ENCODE assay signal across 19 cellular contexts in the genomic region with DNA sequence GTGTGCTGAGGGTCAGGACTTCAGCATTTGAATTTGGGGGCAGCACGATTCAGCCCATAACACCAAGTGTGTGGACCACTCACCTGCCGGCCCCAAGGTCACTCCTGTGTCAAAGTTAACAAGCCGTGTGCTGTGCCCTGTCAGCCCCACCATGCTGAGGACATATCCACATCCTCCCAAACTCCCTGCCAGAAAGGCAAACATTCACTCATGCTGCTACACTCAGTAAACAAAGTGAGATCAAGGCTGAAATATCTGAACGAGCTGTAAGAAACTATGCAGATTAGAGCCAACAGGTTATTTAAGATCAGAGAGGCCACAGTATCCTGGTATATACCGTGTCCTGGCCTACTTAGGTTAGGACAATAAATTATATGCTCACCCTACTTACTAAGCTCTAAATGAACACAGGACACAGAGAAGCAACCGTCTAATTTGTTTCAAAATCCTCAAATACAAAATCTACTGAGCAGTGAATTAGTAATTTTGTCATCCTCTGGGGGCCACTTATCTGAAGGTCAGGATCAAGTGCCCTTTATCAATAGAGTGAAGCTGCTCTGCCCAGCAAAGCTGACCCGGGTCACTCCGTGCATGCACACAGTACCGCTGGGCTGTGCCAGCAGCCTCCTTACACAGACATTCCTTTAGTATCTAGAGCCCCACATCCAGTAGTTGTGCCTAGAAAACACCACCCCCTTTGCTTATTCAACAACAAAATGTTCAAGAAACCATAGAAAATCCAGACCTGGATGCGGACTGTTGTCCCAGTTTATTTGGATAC. TPM values are rescaled to one million over a fixed set of nuclear protein-coding genes. Genes with fewer than 3 reads are reported as not detected.
DNase-seq lines count a peak whose midpoint lies in the region; ATAC-seq, FAIRE-seq and TF ChIP-seq lines count a peak whose summit lies in the region.
"Had no signal": no experiment of that assay in that cellular context is flagged by ENCODE, and none has a peak within 500 bp of the region (broad histone marks: within the 10 kb centered on the region; RNA-seq: fewer than 3 reads in every experiment).

No MANE protein-coding gene starts in this region.

- in situ Hi-C loops in HepG2 (cut with HindIII; ENCODE audit: extremely low pct_ligation_motif_present, low pct_unique_long_range_greater_than_20kb) = no loop called here

- no peak for DNase-seq in activated naive CD8-positive, alpha-beta T cell treated with anti-CD3 and anti-CD28 coated beads for 36 hours
- DNase-seq in T-helper 17 cell = no peak
- DNase-seq in HepG2 (ENCODE audit: low spot score) = peak; percentile 65
- no peak for DNase-seq in urothelium cell line (ENCODE audit: low spot score)
- DNase-seq in SW 1271 (lab: John Stamatoyannopoulos, UW) = no peak
- DNase-seq in adrenal gland = no peak
- DNase-seq: ACHN; activated CD4-positive, alpha-beta memory T cell treated with anti-CD3 and anti-CD28 coated beads, Interleukin-2, amount 10 ng/mL, durations not matched to agents 7 days and 5 days; cerebellar nuclear complex; foreskin keratinocyte; GF-D8; MG63; SK-N-SH; small intestine; upper lobe of left lung had no signal

- H3K27ac Mint-ChIP-seq in activated naive CD8-positive, alpha-beta T cell = peak overlapping the region; percentile 59
- no peak overlapping the region for H3K27ac Mint-ChIP-seq in activated naive CD8-positive, alpha-beta T cell treated with anti-CD3 and anti-CD28 coated beads for 36 hours
- peak overlapping the region; percentile 37 for H3K27ac Mint-ChIP-seq in T-helper 17 cell
- H3K27ac Mint-ChIP-seq: activated CD4-positive, alpha-beta memory T cell treated with anti-CD3 and anti-CD28 coated beads, Interleukin-2, amount 10 ng/mL, durations not matched to agents 7 days and 5 days; stimulated activated effector memory CD8-positive, alpha-beta T cell treated with anti-CD3 and anti-CD28 coated beads, Interleukin-12 subunit alpha, Interleukin-12 subunit beta, amount 100 ng/mL, for 72 hours had no signal

- H3K4me3 ChIP-seq in HepG2 (replicated peaks in 1 of 3; ENCODE audit: insufficient read depth in 1 of 3, low read depth in 2 of 3, low read length in 3 of 3) = no peak overlapping the region
- H3K4me3 ChIP-seq in adrenal gland = no peak overlapping the region
- H3K4me3 ChIP-seq: HAP-1, MG63, upper lobe of left lung had no signal

- FAIRE-seq in HepG2 (lab: Jason Lieb, UNC) (peak; percentile 69), urothelium cell line (lab: Jason Lieb, UNC) (peak; percentile 46)
- FAIRE-seq: small intestine had no signal

- peaks cover 76% of the 10 kb centered on the region for H3K4me1 Mint-ChIP-seq in activated naive CD8-positive, alpha-beta T cell (ENCODE audit: low read depth)
- peaks cover 51% of the 10 kb centered on the region for H3K4me1 Mint-ChIP-seq in activated naive CD8-positive, alpha-beta T cell treated with anti-CD3 and anti-CD28 coated beads for 36 hours
- peaks cover 46% of the 10 kb centered on the region for H3K4me1 Mint-ChIP-seq in T-helper 17 cell
- H3K4me1 Mint-ChIP-seq: activated CD4-positive, alpha-beta memory T cell treated with anti-CD3 and anti-CD28 coated beads, Interleukin-2, amount 10 ng/mL, durations not matched to agents 7 days and 5 days had no signal

- H3K27me3 ChIP-seq in HepG2 (ENCODE audit: control insufficient read depth in 1 of 2, insufficient read depth in 2 of 2, low read length in 2 of 2) (no peaks in the 10 kb centered on the region), adrenal gland (no peaks in the 10 kb centered on the region)
- H3K27me3 ChIP-seq: foreskin keratinocyte, MG63, upper lobe of left lung had no signal

- no peak overlapping the region for H3K9ac ChIP-seq in HepG2 (ENCODE audit: insufficient read depth, low read depth, low read length)
- H3K9ac ChIP-seq: SK-N-SH had no signal

- no peak overlapping the region for H3K4me3 Mint-ChIP-seq in activated naive CD8-positive, alpha-beta T cell
- no peak overlapping the region for H3K4me3 Mint-ChIP-seq in activated naive CD8-positive, alpha-beta T cell treated with anti-CD3 and anti-CD28 coated beads for 36 hours
- no peak overlapping the region for H3K4me3 Mint-ChIP-seq in T-helper 17 cell
- H3K4me3 Mint-ChIP-seq: activated CD4-positive, alpha-beta memory T cell treated with anti-CD3 and anti-CD28 coated beads, Interleukin-2, amount 10 ng/mL, durations not matched to agents 7 days and 5 days; stimulated activated effector memory CD8-positive, alpha-beta T cell treated with anti-CD3 and anti-CD28 coated beads, Interleukin-12 subunit alpha, Interleukin-12 subunit beta, amount 100 ng/mL, for 72 hours had no signal

- WGBS in HepG2 (ENCODE audit: low lambda C conversion rate) = 3% methylated on average over 10 of the region's 10 CpGs
- 71 to 85% (median 76%) methylated on average over 8 to 10 of the region's 10 CpGs for WGBS in adrenal gland, 4 donors

- H3K4me1 ChIP-seq in HepG2 (ENCODE audit: insufficient read depth, low read length) = peaks cover 27% of the 10 kb centered on the region
- no peaks in the 10 kb centered on the region for H3K4me1 ChIP-seq in adrenal gland (replicated peaks in 1 of 2)
- H3K4me1 ChIP-seq: foreskin keratinocyte, upper lobe of left lung had no signal

- TF ChIP-seq POLR2A in HepG2 (IDR thresholded peaks at IDR 0.05; ENCODE audit: insufficient read depth in 1 of 2, low read depth in 2 of 2, low read length in 2 of 2) (no peak), adrenal gland (IDR thresholded peaks at IDR 0.05) (no peak)

- intact Hi-C loops in HepG2 (cut with micrococcal nuclease; ENCODE audit: unreplicated experiment) (no loop called here), adrenal gland (cut with DNase I) (no loop called here)

- H3K36me3 Mint-ChIP-seq in activated naive CD8-positive, alpha-beta T cell = peaks cover 32% of the 10 kb centered on the region
- H3K36me3 Mint-ChIP-seq in activated naive CD8-positive, alpha-beta T cell treated with anti-CD3 and anti-CD28 coated beads for 36 hours = peaks cover 57% of the 10 kb centered on the region
- H3K36me3 Mint-ChIP-seq in T-helper 17 cell (ENCODE audit: low read depth) = peaks cover 8% of the 10 kb centered on the region
- H3K36me3 Mint-ChIP-seq: stimulated activated effector memory CD8-positive, alpha-beta T cell treated with anti-CD3 and anti-CD28 coated beads, Interleukin-12 subunit alpha, Interleukin-12 subunit beta, amount 100 ng/mL, for 72 hours had no signal

- BruUV-seq in HepG2 (replicated peaks; lab: Mats Ljungman, UMichigan) = no TSS peak

- H3K36me3 ChIP-seq in HepG2 (replicated peaks in 1 of 2; ENCODE audit: control insufficient read depth in 1 of 2, insufficient read depth in 2 of 2, low read length in 2 of 2) (no peaks in the 10 kb centered on the region), adrenal gland (replicated peaks in 1 of 2) (no peaks in the 10 kb centered on the region)
- H3K36me3 ChIP-seq: HAP-1, MG63, upper lobe of left lung had no signal

- H3K79me2 ChIP-seq in HepG2 (ENCODE audit: insufficient read depth, low read length) = no peaks in the 10 kb centered on the region

- H4K20me1 ChIP-seq in HepG2 (ENCODE audit: insufficient read depth, low read length) = no peaks in the 10 kb centered on the region

- no peak for TF ChIP-seq CTCF in HepG2 (CRISPR knock-in tag; IDR thresholded peaks at IDR 0.05)
- no peak for TF ChIP-seq CTCF in adrenal gland (IDR thresholded peaks at IDR 0.05)

- no peak overlapping the region for H2AFZ ChIP-seq in HepG2 (ENCODE audit: low read length)

- peaks cover 3% of the 10 kb centered on the region for H3K9me3 Mint-ChIP-seq in activated naive CD8-positive, alpha-beta T cell (ENCODE audit: low read depth)
- peaks cover 11% of the 10 kb centered on the region for H3K9me3 Mint-ChIP-seq in activated naive CD8-positive, alpha-beta T cell treated with anti-CD3 and anti-CD28 coated beads for 36 hours
- H3K9me3 Mint-ChIP-seq: stimulated activated effector memory CD8-positive, alpha-beta T cell treated with anti-CD3 and anti-CD28 coated beads, Interleukin-12 subunit alpha, Interleukin-12 subunit beta, amount 100 ng/mL, for 72 hours had no signal

- CTCF ChIA-PET in HepG2 (lab: Yijun Ruan, JAX; ENCODE audit: low intra/inter-chr PET ratio, low total read pairs) = no interaction called here

- POLR2A ChIA-PET in HepG2 (lab: Yijun Ruan, JAX) = no interaction called here

- H3K27ac ChIP-seq in HepG2 (ENCODE audit: extremely low read length, insufficient read depth, low read length) (no peak overlapping the region), adrenal gland (no peak overlapping the region)
- H3K27ac ChIP-seq: foreskin keratinocyte, upper lobe of left lung had no signal

- no peaks in the 10 kb centered on the region for H3K27me3 Mint-ChIP-seq in activated naive CD8-positive, alpha-beta T cell
- no peaks in the 10 kb centered on the region for H3K27me3 Mint-ChIP-seq in activated naive CD8-positive, alpha-beta T cell treated with anti-CD3 and anti-CD28 coated beads for 36 hours
- H3K27me3 Mint-ChIP-seq in T-helper 17 cell = no peaks in the 10 kb centered on the region
- H3K27me3 Mint-ChIP-seq: activated CD4-positive, alpha-beta memory T cell treated with anti-CD3 and anti-CD28 coated beads, Interleukin-2, amount 10 ng/mL, durations not matched to agents 7 days and 5 days had no signal

- ATAC-seq in T-helper 17 cell (no peak), HepG2 (peak; percentile 94), GM18520 (IDR thresholded peaks at IDR 0.05; ENCODE audit: unreplicated experiment) (no peak)
- ATAC-seq: foreskin keratinocyte; stimulated activated effector memory CD8-positive, alpha-beta T cell treated with anti-CD3 and anti-CD28 coated beads, Interleukin-12 subunit alpha, Interleukin-12 subunit beta, amount 100 ng/mL, for 72 hours had no signal

- 0 out of 2 replicates have a peak overlapping the region, but pooled peaks have one; percentile 26 for H3K4me2 ChIP-seq in HepG2 (ENCODE audit: low read depth, low read length)
- H3K4me2 ChIP-seq: SK-N-SH had no signal

- H3K9me3 ChIP-seq in T-helper 17 cell (ENCODE audit: control insufficient read depth, low read length, poor library complexity, severe bottlenecking) (no peaks in the 10 kb centered on the region), HepG2 (ENCODE audit: low read length) (no peaks in the 10 kb centered on the region), adrenal gland (replicated peaks in 1 of 3) (no peaks in the 10 kb centered on the region)
- H3K9me3 ChIP-seq: MG63, SK-N-SH, upper lobe of left lung had no signal

- TF ChIP-seq EP300 in HepG2 (IDR thresholded peaks at IDR 0.05; ENCODE audit: low read depth in 2 of 2, low read length in 2 of 2) (no peak; a peak in 1 of 4 replicates), HepG2 (CRISPR knock-in tag; IDR thresholded peaks at IDR 0.05; ENCODE audit: borderline replicate concordance) (no peak)

- no peak for TF ChIP-seq RAD21 in HepG2 (CRISPR knock-in tag; IDR thresholded peaks at IDR 0.05)

RNA-seq across cellular contexts. Expression of a gene that starts 28.2 kb away (rescaled TPM):
- 10 to 100 TPM; 25.1 to 27.3 TPM for total RNA-seq in activated naive CD8-positive, alpha-beta T cell treated with anti-CD3 and anti-CD28 coated beads for 36 hours
- total RNA-seq in T-helper 17 cell (10 to 100 TPM; 30.2 to 37.8 TPM), HepG2 (2016; rRNA removed; fragmentation: Illumina TruSeq; extraction: Trizol) (not detected in 2 replicates), adrenal gland (1 to 10 TPM in 4 of 8 donors, under 1 TPM in 4; 0.06 to 4.0 (median 1.0) TPM)
- not detected in 2 replicates for total RNA-seq in HepG2 (2016; cell fraction: cytosol; rRNA removed; fragmentation: Illumina TruSeq; extraction: Trizol; ENCODE audit: low read depth)
- not detected in 2 replicates for total RNA-seq in HepG2 (2016; cell fraction: insoluble cytoplasmic fraction; rRNA removed; fragmentation: Illumina TruSeq; extraction: Trizol)
- not detected in 2 replicates for total RNA-seq in HepG2 (2016; cell fraction: membrane; rRNA removed; fragmentation: Illumina TruSeq; extraction: Trizol)
- not detected in 2 replicates for total RNA-seq in HepG2 (2016; cell fraction: nucleus; rRNA removed; fragmentation: Illumina TruSeq; extraction: Trizol)
- polyA plus RNA-seq in HepG2 (2011; rRNA removed) (0.07 TPM in 1 of 2 replicates, not detected in the other), adrenal gland (1 to 10 TPM; 3.8 to 5.9 (median 4.4) TPM)
- polyA plus RNA-seq in HepG2 (2011; cell fraction: cytosol; rRNA removed) = 0.09 TPM in 1 of 2 replicates, not detected in the other
- polyA plus RNA-seq in HepG2 (2011; cell fraction: nucleus; rRNA removed) = not detected in 2 replicates
- polyA plus RNA-seq in HepG2 (2012) = not detected in 2 replicates
- not detected in 2 replicates for polyA plus RNA-seq in HepG2 (2016; cell fraction: cytosol; fragmentation: Illumina TruSeq; extraction: Trizol; ENCODE audit: low read depth)
- polyA plus RNA-seq in HepG2 (2016; cell fraction: insoluble cytoplasmic fraction; fragmentation: Illumina TruSeq; extraction: Trizol; ENCODE audit: low read depth) = not detected in 2 replicates
- polyA plus RNA-seq in HepG2 (2016; cell fraction: membrane; fragmentation: Illumina TruSeq; extraction: Trizol; ENCODE audit: low read depth) = not detected in 2 replicates
- not detected in 2 replicates for polyA plus RNA-seq in HepG2 (2016; cell fraction: nucleus; fragmentation: Illumina TruSeq; extraction: Trizol; ENCODE audit: insufficient read depth, low read depth)
- polyA minus RNA-seq in HepG2 (2011; rRNA and poly(A)+ RNA removed; ENCODE audit: low replicate concordance) = 4.4 TPM in 1 of 2 replicates, not detected in the other
- polyA minus RNA-seq in HepG2 (2011; cell fraction: cytosol; rRNA and poly(A)+ RNA removed) = not detected in 2 replicates
- polyA minus RNA-seq in HepG2 (2011; cell fraction: nucleus; rRNA and poly(A)+ RNA removed) = not detected in 2 replicates

Comparison
In these comparisons a context has a peak if more than half of its experiments do, and no peak if none do; other contexts are left out.
1. RNA of a gene that starts 28.2 kb away (total RNA-seq): 30.2 to 37.8 TPM in T-helper 17 cell and 25.1 to 27.3 TPM in activated naive CD8-positive, alpha-beta T cell treated with anti-CD3 and anti-CD28 coated beads for 36 hours; 0.06 to 4.0 TPM in adrenal gland and not detected in HepG2; every median in the first group is over 4 times any median in the second.